Comparison of ENCODE assay signal across 13 cellular contexts in the genomic region with DNA sequence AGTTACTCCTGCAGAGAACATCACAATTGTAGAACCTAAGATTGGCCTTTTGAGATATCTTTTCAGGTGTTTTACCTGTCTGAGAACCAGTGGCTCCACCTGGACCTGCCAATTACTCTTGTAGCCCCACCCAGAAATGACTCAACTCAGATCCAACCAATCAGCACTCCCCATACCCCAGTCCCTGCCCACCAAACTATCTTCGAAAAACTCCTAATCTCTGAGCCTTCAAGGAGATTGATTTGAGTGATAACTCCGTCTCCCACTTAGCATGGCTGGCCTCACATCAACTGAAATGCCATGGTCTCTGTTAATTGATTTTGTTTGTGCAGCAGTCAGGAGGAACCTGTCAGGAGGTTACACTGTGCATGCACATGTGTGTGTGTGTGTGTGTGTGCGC.
DNase-seq lines count a peak whose midpoint lies in the region; ATAC-seq, FAIRE-seq and TF ChIP-seq lines count a peak whose summit lies in the region.
"Had no signal": no experiment of that assay in that cellular context is flagged by ENCODE, and none has a peak within 500 bp of the region (broad histone marks: within the 10 kb centered on the region; RNA-seq: fewer than 3 reads in every experiment).

No MANE protein-coding gene starts in this region.

- peak overlapping the region; percentile 95 for H3K18ac ChIP-seq in H1 (ENCODE audit: extremely low read depth, low read length)

- H2BK20ac ChIP-seq in H1 (ENCODE audit: low read length) = peak overlapping the region; percentile 92

- no peaks in the 10 kb centered on the region for H3K23me2 ChIP-seq in H1 (ENCODE audit: low read depth, low read length)

- H3K9ac ChIP-seq in HUES48 (ENCODE audit: low read depth, low read length) (peak overlapping the region; percentile 38; the same call in 1 of the 2 replicates), H1 (replicated peaks in 1 of 4; ENCODE audit: extremely low read depth in 1 of 4, low read depth in 3 of 4, low read length in 3 of 4) (peak overlapping the region in 2 of 4 experiments; percentile 18 to 20; a peak in 1 of 7 replicates)
- H3K9ac ChIP-seq: BLaER1 had no signal

- H3K79me1 ChIP-seq in H1 (ENCODE audit: low read depth, low read length) = no peaks in the 10 kb centered on the region

- peak overlapping the region; percentile 31 for H3K4me3 ChIP-seq in HUES48 (ENCODE audit: low read depth, low read length)
- H3K4me3 ChIP-seq in H1 (ENCODE audit: extremely low read depth in 1 of 4, insufficient read depth in 2 of 4, low read depth in 3 of 4, low read length in 4 of 4) = peak overlapping the region in 2 of 4 experiments; percentile 12 to 35; a peak in 2 of 8 replicates
- H3K4me3 ChIP-seq: BLaER1 had no signal

- peak overlapping the region; percentile 95 for H3K27ac ChIP-seq in HUES48 (ENCODE audit: low read depth, low read length)
- peak overlapping the region; percentile 65 for H3K27ac ChIP-seq in H1 (ENCODE audit: low read depth, low read length)
- H3K27ac ChIP-seq: BLaER1 had no signal

- H4K20me1 ChIP-seq in H1 (replicated peaks in 1 of 2; ENCODE audit: control insufficient read depth in 1 of 2, insufficient read depth in 2 of 2, low read length in 2 of 2) = no peaks in the 10 kb centered on the region
- H4K20me1 ChIP-seq: BLaER1 had no signal

- H2AFZ ChIP-seq in H1 (ENCODE audit: low read length) = no peak overlapping the region

- no peaks in the 10 kb centered on the region for H3K79me2 ChIP-seq in H1 (ENCODE audit: control insufficient read depth in 1 of 2, insufficient read depth in 2 of 2, low read length in 2 of 2)

- CTCF ChIA-PET in H1 (lab: Charles Lee; ENCODE audit: partially characterized antibody) = interaction anchor here (0.6 to 1.2 kb wide), 2 partner anchors 21 to 40 kb away, joined by 4 to 8 read pairs; no protein-coding TSS in a partner anchor

- peak overlapping the region; percentile 95 for H4K91ac ChIP-seq in H1 (replicated peaks; ENCODE audit: insufficient read length, low read length)

- H2BK5ac ChIP-seq in H1 (ENCODE audit: low read depth, low read length) = peak overlapping the region; percentile 97; the same call in 1 of the 2 replicates

- no peak for TF ChIP-seq POLR2A in H1 (IDR thresholded peaks at IDR 0.05; ENCODE audit: control extremely low read depth in 1 of 2, low read depth in 2 of 2, low read length in 2 of 2)

- H2BK120ac ChIP-seq in H1 (replicated peaks; ENCODE audit: low read depth, low read length) = peak overlapping the region; percentile 95

- POLR2A ChIA-PET in H1 (lab: Charles Lee; ENCODE audit: partially characterized antibody) = interaction anchor here (0.7 to 2.6 kb wide), 2 partner anchors 44 to 125 kb away, joined by 4 to 13 read pairs; a partner anchor contains a TSS

- TF ChIP-seq CTCF in H1 (IDR thresholded peaks at IDR 0.05; ENCODE audit: control extremely low read depth in 1 of 3, insufficient read depth in 1 of 3, low read depth in 1 of 3, low read length in 3 of 3) = no peak

- peak overlapping the region; percentile 88 for H4K5ac ChIP-seq in H1 (ENCODE audit: insufficient read length, low read depth, low read length)

- H2BK12ac ChIP-seq in H1 (ENCODE audit: low read depth, low read length) = peak overlapping the region; percentile 99

- H3K36me3 ChIP-seq in HUES48 (ENCODE audit: control insufficient read depth, insufficient read depth, low read length) = no peaks in the 10 kb centered on the region
- H3K36me3 ChIP-seq in H1 (ENCODE audit: control insufficient read depth in 2 of 4, insufficient read depth in 4 of 4, low read length in 3 of 4) = no peaks in the 10 kb centered on the region
- H3K36me3 ChIP-seq: BLaER1 had no signal

- no peak for TF ChIP-seq RAD21 in H1 (IDR thresholded peaks at IDR 0.05 in 1 of 2, conservative IDR thresholded peaks at IDR 0.05 in 1 of 2; ENCODE audit: low read depth in 2 of 2, low read length in 2 of 2)

- no peak for TF ChIP-seq EP300 in H1 (IDR thresholded peaks at IDR 0.05; ENCODE audit: borderline replicate concordance in 1 of 2, low read depth in 2 of 2, low read length in 2 of 2)

- H3K4me2 ChIP-seq in H1 (ENCODE audit: insufficient read depth in 1 of 2, low read depth in 2 of 2, low read length in 2 of 2) = peak overlapping the region; percentile 44 to 64
- H3K4me2 ChIP-seq: BLaER1 had no signal

- H4K8ac ChIP-seq in H1 (ENCODE audit: extremely low read depth, insufficient read depth, low read length) = no peak overlapping the region

- no peak for ATAC-seq in HG03139 (IDR thresholded peaks at IDR 0.05; ENCODE audit: unreplicated experiment)

- FAIRE-seq in H1 (lab: Jason Lieb, UNC) = peak; percentile 82
- FAIRE-seq: A204.1, GM19239 had no signal

- no peak overlapping the region for H3K23ac ChIP-seq in H1 (ENCODE audit: insufficient read length)

- H3K14ac ChIP-seq in H1 (ENCODE audit: insufficient read length) = peak overlapping the region; percentile 96

- peak overlapping the region; percentile 99 for H2AK5ac ChIP-seq in H1 (ENCODE audit: low read depth, low read length)

- 83% methylated on average over 3 of the region's 3 CpGs; no CpG with 5 or more reads in 1 of the 2 experiments for WGBS in H1 (ENCODE audit: extremely low coverage in 1 of 2, insufficient coverage in 1 of 2, insufficient read length in 1 of 2, insufficient replicate concordance in 2 of 2, low coverage in 1 of 2, low lambda C conversion rate in 2 of 2, missing lambda C conversion rate in 1 of 2), 2 experiments

- H3K4me1 ChIP-seq in HUES48 (ENCODE audit: control insufficient read depth, insufficient read depth, low read length) (peaks cover 40% of the 10 kb centered on the region), H1 (replicated peaks in 1 of 4; ENCODE audit: control insufficient read depth in 3 of 4, insufficient read depth in 4 of 4, low read length in 3 of 4) (peaks cover 7 to 18% (median 12%) of the 10 kb centered on the region in 4 experiments; a peak in 6 of 7 replicates)
- H3K4me1 ChIP-seq: BLaER1 had no signal

- DNase-seq in ELF-1 (ENCODE audit: low read depth, low spot score) = peak; percentile 80
- peak in 1 of 2 experiments; percentile 52 for DNase-seq in H1 (ENCODE audit: low read depth in 1 of 2, low spot score in 2 of 2)
- peak; percentile 36 for DNase-seq in iPS-NIHi11 (ENCODE audit: low spot score)
- no peak for DNase-seq in effector CD4-positive, alpha-beta T cell
- no peak for DNase-seq in putamen (ENCODE audit: low spot score)
- DNase-seq: NCI-H1694, NCI-H510A treated with DMSO at 0.1 percent for 48 hours, SHP77 treated with DMSO at 0.1 percent for 48 hours had no signal

- peak overlapping the region; percentile 65 for H3K56ac ChIP-seq in H1 (replicated peaks; ENCODE audit: insufficient read length, low read depth, low read length)

- H3K27me3 ChIP-seq in HUES48 (ENCODE audit: control insufficient read depth, insufficient read depth, low read length) (no peaks in the 10 kb centered on the region), H1 (replicated peaks in 1 of 4; ENCODE audit: control insufficient read depth in 3 of 4, extremely low read depth in 1 of 4, insufficient read depth in 3 of 4, low read length in 3 of 4) (no peaks in the 10 kb centered on the region)
- H3K27me3 ChIP-seq: BLaER1 had no signal

- H3K9me3 ChIP-seq in HUES48 (ENCODE audit: control insufficient read depth, insufficient read depth, low read length) (no peaks in the 10 kb centered on the region), H1 (ENCODE audit: insufficient read depth in 2 of 2, low read depth in 1 of 2, low read length in 1 of 2) (no peaks in the 10 kb centered on the region)
- H3K9me3 ChIP-seq: BLaER1 had no signal

- H3K4ac ChIP-seq in H1 (replicated peaks; ENCODE audit: insufficient read length, low read depth, low read length) = peak overlapping the region; percentile 34

- peak overlapping the region; percentile 97; the same call in 1 of the 2 replicates for H2BK15ac ChIP-seq in H1 (ENCODE audit: low read length)

TF ChIP-seq in H1, 55 proteins besides CTCF, POLR2A, EP300 and RAD21 (continues in another document):
- TF ChIP-seq ASH2L (IDR thresholded peaks at IDR 0.05; ENCODE audit: low read length) = peak; percentile 7
- no peak for TF ChIP-seq EZH2 (IDR thresholded peaks at IDR 0.05; ENCODE audit: low read depth, low read length, severe bottlenecking)
- peak; percentile 24 for TF ChIP-seq KDM4A (IDR thresholded peaks at IDR 0.05; ENCODE audit: low read depth, low read length, severe bottlenecking)
- no peak for TF ChIP-seq SRF (IDR thresholded peaks at IDR 0.05; ENCODE audit: low read depth, low read length)
- TF ChIP-seq NRF1 (IDR thresholded peaks at IDR 0.05; ENCODE audit: low read depth, low read length) = no peak
- no peak for TF ChIP-seq SP1 (IDR thresholded peaks at IDR 0.05; ENCODE audit: low read depth, low read length)
- TF ChIP-seq, protein P1, sequence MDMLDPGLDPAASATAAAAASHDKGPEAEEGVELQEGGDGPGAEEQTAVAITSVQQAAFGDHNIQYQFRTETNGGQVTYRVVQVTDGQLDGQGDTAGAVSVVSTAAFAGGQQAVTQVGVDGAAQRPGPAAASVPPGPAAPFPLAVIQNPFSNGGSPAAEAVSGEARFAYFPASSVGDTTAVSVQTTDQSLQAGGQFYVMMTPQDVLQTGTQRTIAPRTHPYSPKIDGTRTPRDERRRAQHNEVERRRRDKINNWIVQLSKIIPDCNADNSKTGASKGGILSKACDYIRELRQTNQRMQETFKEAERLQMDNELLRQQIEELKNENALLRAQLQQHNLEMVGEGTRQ (IDR thresholded peaks at IDR 0.05; ENCODE audit: low read length) = no peak
- TF ChIP-seq BCL11A (IDR thresholded peaks at IDR 0.05; ENCODE audit: low read depth in 2 of 2, low read length in 2 of 2) = no peak
- no peak for TF ChIP-seq HDAC2 (IDR thresholded peaks at IDR 0.05; ENCODE audit: borderline replicate concordance in 1 of 2, low read depth in 2 of 2, low read length in 2 of 2)
- no peak for TF ChIP-seq CTBP2 (IDR thresholded peaks at IDR 0.05; ENCODE audit: borderline replicate concordance, insufficient read depth, insufficient read length, low read length)
- TF ChIP-seq, protein P2, sequence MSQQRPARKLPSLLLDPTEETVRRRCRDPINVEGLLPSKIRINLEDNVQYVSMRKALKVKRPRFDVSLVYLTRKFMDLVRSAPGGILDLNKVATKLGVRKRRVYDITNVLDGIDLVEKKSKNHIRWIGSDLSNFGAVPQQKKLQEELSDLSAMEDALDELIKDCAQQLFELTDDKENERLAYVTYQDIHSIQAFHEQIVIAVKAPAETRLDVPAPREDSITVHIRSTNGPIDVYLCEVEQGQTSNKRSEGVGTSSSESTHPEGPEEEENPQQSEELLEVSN (IDR thresholded peaks at IDR 0.05) = no peak
- TF ChIP-seq SIN3A (conservative IDR thresholded peaks at IDR 0.05 in 1 of 2, IDR thresholded peaks at IDR 0.05 in 1 of 2; ENCODE audit: low read depth in 1 of 2, low read length in 2 of 2) = no peak
- TF ChIP-seq, protein P3, sequence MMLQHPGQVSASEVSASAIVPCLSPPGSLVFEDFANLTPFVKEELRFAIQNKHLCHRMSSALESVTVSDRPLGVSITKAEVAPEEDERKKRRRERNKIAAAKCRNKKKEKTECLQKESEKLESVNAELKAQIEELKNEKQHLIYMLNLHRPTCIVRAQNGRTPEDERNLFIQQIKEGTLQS (IDR thresholded peaks at IDR 0.05; ENCODE audit: insufficient read depth, low read depth, low read length) = no peak
- no peak for TF ChIP-seq ZNF274 (IDR thresholded peaks at IDR 0.05; ENCODE audit: borderline replicate concordance, extremely low read depth, low read length)

Comparison
In these comparisons a context has a peak if more than half of its experiments do, and no peak if none do; other contexts are left out.
1. DNase-seq: peak in ELF-1 (single experiment) and iPS-NIHi11 (single experiment); none in effector CD4-positive, alpha-beta T cell (single experiment) and putamen (single experiment).